Comparison of ENCODE assay signal across 1 cellular context in genomic region chr19:36528194-36528920, GRCh38.
TF ChIP-seq lines count a peak whose summit lies in the region.

Gene ZNF260, minus strand, starts transcription at chr19:36528271. Its CDS starts 13,033 bp downstream, at chr19:36515238.

TF ChIP-seq in SK-N-SH, 30 proteins besides CTCF, POLR2A, EP300 and RAD21 (continued from another document):
- TF ChIP-seq REST (IDR thresholded peaks at IDR 0.05; ENCODE audit: low read depth, low read length), result no peak
- peak; percentile 73 for TF ChIP-seq MAX (IDR thresholded peaks at IDR 0.05; ENCODE audit: low read depth)
- TF ChIP-seq NRF1 (IDR thresholded peaks at IDR 0.05; ENCODE audit: low read depth, low read length), result peak; percentile 54
- no peak for TF ChIP-seq IRF3 (IDR thresholded peaks at IDR 0.05; ENCODE audit: low read depth, low read length)
- peak; percentile 26; the same call in 1 of the 2 replicates for TF ChIP-seq FOSL2 (IDR thresholded peaks at IDR 0.05; ENCODE audit: borderline replicate concordance, low read depth)
- peak; percentile 96 for TF ChIP-seq YY1 (IDR thresholded peaks at IDR 0.05; ENCODE audit: low read depth)
- 0 out of 2 replicates have a peak, but pooled peaks have one; percentile 10 for TF ChIP-seq SMC3 (IDR thresholded peaks at IDR 0.05; ENCODE audit: low read depth, low read length)
- no peak for TF ChIP-seq TCF12 (IDR thresholded peaks at IDR 0.05)
- TF ChIP-seq RCOR1 (IDR thresholded peaks at IDR 0.05; ENCODE audit: low read length), result no peak
- TF ChIP-seq POLR2AphosphoS5 (IDR thresholded peaks at IDR 0.05; ENCODE audit: low read depth, low read length), result peak; percentile 93
- TF ChIP-seq GABPA (IDR thresholded peaks at IDR 0.05; ENCODE audit: low read depth), result peak; percentile 56; the same call in 1 of the 2 replicates
